Comparison of ENCODE assay signal across 1 cellular context in genomic region chr7:101586078-101586941, GRCh38.
TF ChIP-seq lines count a peak whose summit lies in the region.

No MANE protein-coding gene starts in this region.

TF ChIP-seq in HEK293, 187 proteins besides CTCF, POLR2A, EP300 and RAD21 (continued from another document):
- no peak for TF ChIP-seq ZNF366 (tag by site-specific recombination; conservative IDR thresholded peaks at IDR 0.05)
- no peak for TF ChIP-seq ZNF211 (tag by site-specific recombination; IDR thresholded peaks at IDR 0.05; ENCODE audit: low read depth)
- TF ChIP-seq ZNF747 (tag by site-specific recombination; IDR thresholded peaks at IDR 0.05) = no peak
- TF ChIP-seq ZNF146 (tag by site-specific recombination; IDR thresholded peaks at IDR 0.05) = no peak
- TF ChIP-seq ZNF658 (tag by site-specific recombination; IDR thresholded peaks at IDR 0.05) = no peak
- no peak for TF ChIP-seq GLI4 (tag by site-specific recombination; IDR thresholded peaks at IDR 0.05)
- TF ChIP-seq ZNF404 (tag by site-specific recombination; IDR thresholded peaks at IDR 0.05) = no peak
- no peak for TF ChIP-seq ZNF341 (tag by site-specific recombination; IDR thresholded peaks at IDR 0.05; ENCODE audit: low read depth)
- no peak for TF ChIP-seq ZNF560 (tag by site-specific recombination; IDR thresholded peaks at IDR 0.05; ENCODE audit: borderline replicate concordance)
- no peak for TF ChIP-seq ZNF707 (tag by site-specific recombination; IDR thresholded peaks at IDR 0.05)
- TF ChIP-seq, protein P1, sequence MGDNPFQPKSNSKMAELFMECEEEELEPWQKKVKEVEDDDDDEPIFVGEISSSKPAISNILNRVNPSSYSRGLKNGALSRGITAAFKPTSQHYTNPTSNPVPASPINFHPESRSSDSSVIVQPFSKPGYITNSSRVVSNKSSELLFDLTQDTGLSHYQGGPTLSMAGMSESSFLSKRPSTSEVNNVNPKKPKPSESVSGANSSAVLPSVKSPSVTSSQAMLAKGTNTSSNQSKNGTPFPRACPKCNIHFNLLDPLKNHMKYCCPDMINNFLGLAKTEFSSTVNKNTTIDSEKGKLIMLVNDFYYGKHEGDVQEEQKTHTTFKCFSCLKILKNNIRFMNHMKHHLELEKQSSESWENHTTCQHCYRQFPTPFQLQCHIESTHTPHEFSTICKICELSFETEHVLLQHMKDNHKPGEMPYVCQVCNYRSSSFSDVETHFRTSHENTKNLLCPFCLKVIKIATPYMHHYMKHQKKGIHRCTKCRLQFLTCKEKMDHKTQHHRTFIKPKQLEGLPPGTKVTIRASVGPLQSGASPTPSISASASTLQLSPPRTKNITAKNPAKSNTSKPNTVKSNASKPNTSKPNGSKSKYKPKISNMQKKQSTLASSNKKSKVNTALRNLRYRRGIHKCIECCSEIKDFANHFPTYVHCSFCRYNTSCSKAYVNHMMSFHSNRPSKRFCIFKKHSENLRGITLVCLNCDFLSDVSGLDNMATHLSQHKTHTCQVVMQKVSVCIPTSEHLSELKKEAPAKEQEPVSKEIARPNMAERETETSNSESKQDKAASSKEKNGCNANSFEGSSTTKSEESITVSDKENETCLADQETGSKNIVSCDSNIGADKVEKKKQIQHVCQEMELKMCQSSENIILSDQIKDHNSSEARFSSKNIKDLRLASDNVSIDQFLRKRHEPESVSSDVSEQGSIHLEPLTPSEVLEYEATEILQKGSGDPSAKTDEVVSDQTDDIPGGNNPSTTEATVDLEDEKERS (tag by site-specific recombination; IDR thresholded peaks at IDR 0.05) = 0 out of 2 replicates have a peak, but pooled peaks have one; percentile 9
- TF ChIP-seq YY1 (tag by site-specific recombination; IDR thresholded peaks at IDR 0.05) = no peak
- no peak for TF ChIP-seq SCRT1 (tag by site-specific recombination; IDR thresholded peaks at IDR 0.05; ENCODE audit: borderline replicate concordance)
- peak; percentile 90; the same call in 1 of the 2 replicates for TF ChIP-seq ZNF768 (tag by site-specific recombination; IDR thresholded peaks at IDR 0.05)
- TF ChIP-seq SETDB1 (IDR thresholded peaks at IDR 0.05; ENCODE audit: insufficient read length, low read length) = peak; percentile 31
- no peak for TF ChIP-seq ZSCAN23 (tag by site-specific recombination; IDR thresholded peaks at IDR 0.05)
- no peak for TF ChIP-seq ZNF596 (tag by site-specific recombination; IDR thresholded peaks at IDR 0.05)
- TF ChIP-seq, protein P2, sequence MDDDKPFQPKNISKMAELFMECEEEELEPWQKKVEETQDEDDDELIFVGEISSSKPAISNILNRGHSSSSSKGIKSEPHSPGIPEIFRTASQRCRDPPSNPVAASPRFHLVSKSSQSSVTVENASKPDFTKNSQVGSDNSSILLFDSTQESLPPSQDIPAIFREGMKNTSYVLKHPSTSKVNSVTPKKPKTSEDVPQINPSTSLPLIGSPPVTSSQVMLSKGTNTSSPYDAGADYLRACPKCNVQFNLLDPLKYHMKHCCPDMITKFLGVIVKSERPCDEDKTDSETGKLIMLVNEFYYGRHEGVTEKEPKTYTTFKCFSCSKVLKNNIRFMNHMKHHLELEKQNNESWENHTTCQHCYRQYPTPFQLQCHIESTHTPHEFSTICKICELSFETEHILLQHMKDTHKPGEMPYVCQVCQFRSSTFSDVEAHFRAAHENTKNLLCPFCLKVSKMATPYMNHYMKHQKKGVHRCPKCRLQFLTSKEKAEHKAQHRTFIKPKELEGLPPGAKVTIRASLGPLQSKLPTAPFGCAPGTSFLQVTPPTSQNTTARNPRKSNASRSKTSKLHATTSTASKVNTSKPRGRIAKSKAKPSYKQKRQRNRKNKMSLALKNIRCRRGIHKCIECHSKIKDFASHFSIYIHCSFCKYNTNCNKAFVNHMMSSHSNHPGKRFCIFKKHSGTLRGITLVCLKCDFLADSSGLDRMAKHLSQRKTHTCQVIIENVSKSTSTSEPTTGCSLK (tag by site-specific recombination; IDR thresholded peaks at IDR 0.05) = no peak
- no peak for TF ChIP-seq ZNF837 (tag by site-specific recombination; IDR thresholded peaks at IDR 0.05)
- no peak for TF ChIP-seq ZNF19 (tag by site-specific recombination; IDR thresholded peaks at IDR 0.05; ENCODE audit: low read depth)
- TF ChIP-seq ZNF155 (tag by site-specific recombination; IDR thresholded peaks at IDR 0.05) = no peak
- TF ChIP-seq ZNF624 (tag by site-specific recombination; IDR thresholded peaks at IDR 0.05) = no peak
- TF ChIP-seq ZNF549 (tag by site-specific recombination; IDR thresholded peaks at IDR 0.05) = no peak
- peak; percentile 59 for TF ChIP-seq ZEB2 (tag by site-specific recombination; IDR thresholded peaks at IDR 0.05)
- no peak for TF ChIP-seq KLF17 (tag by site-specific recombination; IDR thresholded peaks at IDR 0.05)
- no peak for TF ChIP-seq ZNF354C (tag by site-specific recombination; IDR thresholded peaks at IDR 0.05; ENCODE audit: borderline replicate concordance, low read depth)
- no peak for TF ChIP-seq REPIN1 (tag by site-specific recombination; IDR thresholded peaks at IDR 0.05; ENCODE audit: low read depth)
- no peak for TF ChIP-seq PBX3 (CRISPR knock-in tag; IDR thresholded peaks at IDR 0.05)
- TF ChIP-seq EGR2 (tag by site-specific recombination; IDR thresholded peaks at IDR 0.05; ENCODE audit: low read depth) = no peak
- TF ChIP-seq ZIC2 (tag by site-specific recombination; IDR thresholded peaks at IDR 0.05) = peak; percentile 96
- peak; percentile 71 for TF ChIP-seq PRDM4 (tag by site-specific recombination; IDR thresholded peaks at IDR 0.05)
- TF ChIP-seq ZNF157 (tag by site-specific recombination; IDR thresholded peaks at IDR 0.05) = no peak
- TF ChIP-seq ZNF248 (tag by site-specific recombination; IDR thresholded peaks at IDR 0.05) = no peak
- TF ChIP-seq, protein P3, sequence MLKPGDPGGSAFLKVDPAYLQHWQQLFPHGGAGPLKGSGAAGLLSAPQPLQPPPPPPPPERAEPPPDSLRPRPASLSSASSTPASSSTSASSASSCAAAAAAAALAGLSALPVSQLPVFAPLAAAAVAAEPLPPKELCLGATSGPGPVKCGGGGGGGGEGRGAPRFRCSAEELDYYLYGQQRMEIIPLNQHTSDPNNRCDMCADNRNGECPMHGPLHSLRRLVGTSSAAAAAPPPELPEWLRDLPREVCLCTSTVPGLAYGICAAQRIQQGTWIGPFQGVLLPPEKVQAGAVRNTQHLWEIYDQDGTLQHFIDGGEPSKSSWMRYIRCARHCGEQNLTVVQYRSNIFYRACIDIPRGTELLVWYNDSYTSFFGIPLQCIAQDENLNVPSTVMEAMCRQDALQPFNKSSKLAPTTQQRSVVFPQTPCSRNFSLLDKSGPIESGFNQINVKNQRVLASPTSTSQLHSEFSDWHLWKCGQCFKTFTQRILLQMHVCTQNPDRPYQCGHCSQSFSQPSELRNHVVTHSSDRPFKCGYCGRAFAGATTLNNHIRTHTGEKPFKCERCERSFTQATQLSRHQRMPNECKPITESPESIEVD (tag by site-specific recombination; IDR thresholded peaks at IDR 0.05) = peak; percentile 82
- no peak for TF ChIP-seq ZNF112 (tag by site-specific recombination; IDR thresholded peaks at IDR 0.05)
- no peak for TF ChIP-seq ZNF623 (tag by site-specific recombination; IDR thresholded peaks at IDR 0.05)
- TF ChIP-seq SP2 (tag by site-specific recombination; IDR thresholded peaks at IDR 0.05) = no peak
- TF ChIP-seq ZFP69B (tag by site-specific recombination; IDR thresholded peaks at IDR 0.05) = 0 out of 2 replicates have a peak, but pooled peaks have one; percentile 10
- no peak for TF ChIP-seq ZNF639 (tag by site-specific recombination; IDR thresholded peaks at IDR 0.05)
- no peak for TF ChIP-seq ZNF114 (tag by site-specific recombination; IDR thresholded peaks at IDR 0.05)
- peak; percentile 76 for TF ChIP-seq ZNF843 (tag by site-specific recombination; IDR thresholded peaks at IDR 0.05)
